10 cellular contexts compared by ENCODE assay signal in genomic region chr10:17665742-17666141, GRCh38. TPM values are rescaled to one million over a fixed set of nuclear protein-coding genes. Genes with fewer than 3 reads are reported as not detected.
DNase-seq lines count a peak whose midpoint lies in the region; ATAC-seq and TF ChIP-seq lines count a peak whose summit lies in the region.
"Had no signal": no experiment of that assay in that cellular context is flagged by ENCODE, and none has a peak within 500 bp of the region (broad histone marks: within the 10 kb centered on the region; RNA-seq: fewer than 3 reads in every experiment).

No MANE protein-coding gene starts in this region.

- peaks cover 0 to 46% (median 10%) of the 10 kb centered on the region in 3 donors for H3K36me3 Mint-ChIP-seq in naive thymus-derived CD8-positive, alpha-beta T cell

- no peak for TF ChIP-seq CTCF in astrocyte of the spinal cord (IDR thresholded peaks at IDR 0.05; ENCODE audit: low read depth, low read length)
- no peak for TF ChIP-seq CTCF in right atrium auricular region (IDR thresholded peaks at IDR 0.05)

- H3K4me3 ChIP-seq in GM23248: peak overlapping the region; percentile 58
- H3K4me3 ChIP-seq in astrocyte of the spinal cord (ENCODE audit: low read depth, low read length): no peak overlapping the region
- no peak overlapping the region for H3K4me3 ChIP-seq in right atrium auricular region

- in situ Hi-C loops in GM23248 (cut with MboI): no loop called here
- in situ Hi-C loops in astrocyte of the spinal cord (cut with HindIII; ENCODE audit: low sequenced_read_pairs): no loop called here

- H3K27ac ChIP-seq in GM23248: peak overlapping the region; percentile 94
- H3K27ac ChIP-seq in right atrium auricular region: peak overlapping the region; percentile 72 to 75

- H2AFZ ChIP-seq in GM23248: peak overlapping the region; percentile 53

- no peak for ATAC-seq in GM19035 (IDR thresholded peaks at IDR 0.05; ENCODE audit: unreplicated experiment)
- no peak for ATAC-seq in naive thymus-derived CD8-positive, alpha-beta T cell
- ATAC-seq: natural killer cell treated with Interleukin-12 subunit alpha and Interleukin-12 subunit beta and Interleukin-15 and Interleukin-18, amount 100 ng/mL, for 72 hours had no signal

- peak overlapping the region; percentile 85 for H3K4me2 ChIP-seq in GM23248 (ENCODE audit: unreplicated experiment)

- H3K9me3 ChIP-seq in GM23248 (ENCODE audit: low read depth) (no peaks in the 10 kb centered on the region), right atrium auricular region (no peaks in the 10 kb centered on the region)

- no peak overlapping the region for H3K27ac Mint-ChIP-seq in naive thymus-derived CD8-positive, alpha-beta T cell
- H3K27ac Mint-ChIP-seq: natural killer cell treated with Interleukin-12 subunit alpha and Interleukin-12 subunit beta and Interleukin-15 and Interleukin-18, amount 100 ng/mL, for 72 hours had no signal

- H3K27me3 Mint-ChIP-seq in naive thymus-derived CD8-positive, alpha-beta T cell: no peaks in the 10 kb centered on the region
- H3K27me3 Mint-ChIP-seq: natural killer cell treated with Interleukin-12 subunit alpha and Interleukin-12 subunit beta and Interleukin-15 and Interleukin-18, amount 100 ng/mL, for 72 hours had no signal

- H3K79me2 ChIP-seq in GM23248 (ENCODE audit: insufficient read depth): peaks cover 93% of the 10 kb centered on the region

- peaks cover 30 to 71% (median 59%) of the 10 kb centered on the region in 4 donors for H3K4me1 Mint-ChIP-seq in naive thymus-derived CD8-positive, alpha-beta T cell

- peak overlapping the region; percentile 80 for H3K9ac ChIP-seq in GM23248

- no peaks in the 10 kb centered on the region for H4K20me1 ChIP-seq in GM23248 (ENCODE audit: insufficient read depth)

- DNase-seq in GM23248 (peak; percentile 94), astrocyte of the spinal cord (ENCODE audit: low read depth, low spot score) (peak; percentile 89), right atrium auricular region (ENCODE audit: low spot score) (no peak), smooth muscle cell of the brain vasculature (ENCODE audit: low read depth, low spot score) (peak; percentile 60), UCSD-AML1 (lab: John Stamatoyannopoulos, UW; ENCODE audit: unreplicated experiment) (no peak)
- DNase-seq in naive thymus-derived CD8-positive, alpha-beta T cell: no peak
- no peak for DNase-seq in stimulated activated naive CD4-positive, alpha-beta T cell treated with Interleukin-2 at 50 U/mL for 16 hours (lab: John Stamatoyannopoulos, UW)
- DNase-seq: activated naive CD4-positive, alpha-beta T cell treated with anti-CD3 and anti-CD28 coated beads, Interleukin-2, amount 50 U/mL, for 16 hours had no signal

- H3K27me3 ChIP-seq in GM23248 (replicated peaks; ENCODE audit: insufficient read depth) (no peaks in the 10 kb centered on the region), right atrium auricular region (no peaks in the 10 kb centered on the region)

- H3K36me3 ChIP-seq in GM23248 (ENCODE audit: low read depth): peaks cover 5% of the 10 kb centered on the region; the same call in 1 of the 2 replicates
- H3K36me3 ChIP-seq in right atrium auricular region: peaks cover 5% of the 10 kb centered on the region

- H3K9me2 ChIP-seq in GM23248 (ENCODE audit: insufficient read depth): no peaks in the 10 kb centered on the region

- peaks cover 40% of the 10 kb centered on the region for H3K4me1 ChIP-seq in GM23248 (ENCODE audit: insufficient read depth)
- H3K4me1 ChIP-seq in right atrium auricular region: peaks cover 0 to 31% of the 10 kb centered on the region in 2 donors

- no peak overlapping the region for H3K4me3 Mint-ChIP-seq in naive thymus-derived CD8-positive, alpha-beta T cell
- H3K4me3 Mint-ChIP-seq: natural killer cell treated with Interleukin-12 subunit alpha and Interleukin-12 subunit beta and Interleukin-15 and Interleukin-18, amount 100 ng/mL, for 72 hours had no signal

- WGBS in GM23248 (ENCODE audit: low coverage in 1 of 2, low lambda C conversion rate in 2 of 2, missing lambda C conversion rate in 2 of 2), 2 experiments: 0% methylated on average over 4 of the region's 4 CpGs

- POLR2A ChIA-PET in naive thymus-derived CD8-positive, alpha-beta T cell (lab: Charles Lee): no interaction called here

- H3K9me3 Mint-ChIP-seq in naive thymus-derived CD8-positive, alpha-beta T cell: no peaks in the 10 kb centered on the region

- peaks cover 45% of the 10 kb centered on the region for H3F3A ChIP-seq in GM23248 (ENCODE audit: insufficient read depth)

RNA-seq across cellular contexts. Expression of gene STAM, which starts 21.8 kb away (rescaled TPM):
- total RNA-seq in GM23248 (2014; rRNA removed; shearing (Covaris generic)): 25.2 and 38.7 TPM in 2 replicates
- polyA plus RNA-seq in GM23248 (2016; fragmentation: Nextera tagmentation; extraction: Ambion mirVana): 29.2 and 30.8 TPM in 2 replicates
- 10 to 100 TPM; 28.9 to 38.0 TPM for total RNA-seq in right atrium auricular region
- total RNA-seq in naive thymus-derived CD8-positive, alpha-beta T cell: 10 to 100 TPM; 19.5 to 23.8 TPM
- polyA plus RNA-seq in naive thymus-derived CD8-positive, alpha-beta T cell: 1 to 10 TPM; 5.9 to 8.3 (median 7.4) TPM

RNA-seq across cellular contexts. Expression of gene HACD1, which starts 48.6 kb away (rescaled TPM):
- 64.0 and 81.3 TPM in 2 replicates for total RNA-seq in GM23248 (2014; rRNA removed; shearing (Covaris generic))
- 150 and 157 TPM in 2 replicates for polyA plus RNA-seq in GM23248 (2016; fragmentation: Nextera tagmentation; extraction: Ambion mirVana)
- total RNA-seq in right atrium auricular region: 100 to 1,000 TPM; 101 to 143 TPM
- 1 to 10 TPM in 1 of 2 experiments, under 1 TPM in 1; 0.63 to 1.4 TPM for total RNA-seq in naive thymus-derived CD8-positive, alpha-beta T cell
- polyA plus RNA-seq in naive thymus-derived CD8-positive, alpha-beta T cell: under 1 TPM; 0.17 to 0.53 (median 0.26) TPM

Comparison
In these comparisons a context has a peak if more than half of its experiments do, and no peak if none do; other contexts are left out.
1. DNase-seq: peak in GM23248 (single experiment), astrocyte of the spinal cord (single experiment) and smooth muscle cell of the brain vasculature (single experiment); none in right atrium auricular region (single experiment), UCSD-AML1 (single experiment), naive thymus-derived CD8-positive, alpha-beta T cell (0 of 10) and stimulated activated naive CD4-positive, alpha-beta T cell treated with Interleukin-2 at 50 U/mL for 16 hours (single experiment).
2. RNA of gene HACD1, which starts 48.6 kb away (total RNA-seq): 101 to 143 TPM in right atrium auricular region and 64.0 to 81.3 TPM in GM23248; 0.63 to 1.4 TPM in naive thymus-derived CD8-positive, alpha-beta T cell; every median in the first group is over 10 times any median in the second.